ENCODE assay signal across 14 cellular contexts in the genomic region with DNA sequence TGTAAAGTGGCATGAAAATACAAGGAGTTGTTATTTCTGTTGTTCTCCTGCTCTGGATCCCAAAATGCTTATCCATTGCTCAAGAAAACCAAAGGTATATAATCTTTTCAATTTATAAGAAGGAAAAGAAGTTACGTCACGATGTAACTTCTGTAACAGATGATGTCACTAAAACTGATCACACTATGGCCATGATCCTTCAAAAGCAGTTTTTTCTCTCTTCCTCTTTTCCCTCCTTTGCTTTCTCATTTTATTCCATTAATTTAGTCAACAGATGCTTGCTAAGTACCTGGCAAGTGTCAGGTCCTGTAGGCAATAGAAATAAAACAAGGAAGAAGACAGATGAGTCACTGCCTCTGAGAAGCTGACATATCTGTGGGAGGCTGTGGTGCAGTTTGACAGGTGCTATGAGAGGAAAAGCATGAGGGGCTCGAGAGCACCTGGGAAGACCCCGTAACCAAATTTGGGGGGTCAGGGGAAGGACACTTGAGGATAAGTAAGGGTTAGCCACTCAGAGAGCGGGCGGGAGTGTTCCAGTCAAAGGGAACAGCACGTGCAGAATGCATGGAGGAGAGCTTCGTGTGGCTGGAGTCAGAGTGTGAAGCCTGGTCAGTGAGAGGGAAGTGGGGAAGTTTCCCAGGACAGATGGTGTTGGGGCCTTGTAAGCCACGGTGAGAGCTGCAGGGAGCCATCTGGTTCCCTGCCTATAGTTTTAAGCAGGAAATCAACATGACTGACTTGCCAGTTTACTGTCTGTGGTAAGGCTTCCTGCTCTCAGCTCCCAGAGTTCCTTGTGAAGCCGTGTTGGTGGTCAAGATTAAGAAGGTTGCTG.
DNase-seq lines count a peak whose midpoint lies in the region; ATAC-seq and TF ChIP-seq lines count a peak whose summit lies in the region.
"Had no signal": no experiment of that assay in that cellular context is flagged by ENCODE, and none has a peak within 500 bp of the region (broad histone marks: within the 10 kb centered on the region; RNA-seq: fewer than 3 reads in every experiment).

No MANE protein-coding gene starts in this region.

- DNase-seq in Caco-2, result no peak
- peak; percentile 27 for DNase-seq in HFF-Myc (ENCODE audit: extremely low read depth, low read depth)
- DNase-seq in SK-N-SH, result peak; percentile 27
- peak; percentile 79 for DNase-seq in fibroblast of villous mesenchyme (ENCODE audit: low read depth)
- no peak for DNase-seq in activated naive CD4-positive, alpha-beta T cell treated with anti-CD3 and anti-CD28 coated beads for 36 hours
- DNase-seq in hypothalamus (lab: John Stamatoyannopoulos, UW), result no peak
- no peak for DNase-seq in left ventricle myocardium superior
- DNase-seq: activated T-cell treated with anti-CD3 and anti-CD28 coated beads, Interleukin-2, amount 50 U/mL, for 1 hour; brain microvascular endothelial cell; natural killer cell; NCI-H1417; stimulated activated CD8-positive, alpha-beta memory T cell treated with anti-CD3 and anti-CD28 coated beads, Interleukin-4, amount 100 ng/mL, for 48 hours had no signal

- no TSS peak for BruUV-seq in Caco-2 (replicated peaks; lab: Mats Ljungman, UMichigan)

- H3K4me3 Mint-ChIP-seq in Caco-2 (ENCODE audit: unreplicated experiment), result no peak overlapping the region
- H3K4me3 Mint-ChIP-seq in activated naive CD4-positive, alpha-beta T cell treated with anti-CD3 and anti-CD28 coated beads for 36 hours, result no peak overlapping the region
- H3K4me3 Mint-ChIP-seq: natural killer cell had no signal

- H3K4me3 ChIP-seq in Caco-2 (ENCODE audit: low read depth, low read length) (no peak overlapping the region), HFF-Myc (replicated peaks; ENCODE audit: low read depth, low read length) (no peak overlapping the region), SK-N-SH (ENCODE audit: low read depth in 2 of 2, low read length in 1 of 2) (no peak overlapping the region), fibroblast of villous mesenchyme (ENCODE audit: low read depth, low read length) (no peak overlapping the region)
- H3K4me3 ChIP-seq: esophagus muscularis mucosa had no signal

- intact Hi-C loops in Caco-2 (cut with micrococcal nuclease; ENCODE audit: unreplicated experiment), result no loop called here
- intact Hi-C loops in activated naive CD4-positive, alpha-beta T cell treated with anti-CD3 and anti-CD28 coated beads for 36 hours (cut with micrococcal nuclease), result no loop called here
- intact Hi-C loops in left ventricle myocardium superior (cut with micrococcal nuclease), result no loop called here

- POLR2A ChIA-PET in Caco-2 (lab: Charles Lee) (interaction anchor here (0.6 kb wide), 1 partner anchor 441 kb away, joined by 3 read pairs; no protein-coding TSS in a partner anchor), SK-N-SH (lab: Yijun Ruan, JAX) (no interaction called here)

- TF ChIP-seq RAD21 in SK-N-SH (IDR thresholded peaks at IDR 0.05; ENCODE audit: low read length), result no peak

- no peaks in the 10 kb centered on the region for H3K9me3 Mint-ChIP-seq in Caco-2 (ENCODE audit: unreplicated experiment)
- H3K9me3 Mint-ChIP-seq in activated naive CD4-positive, alpha-beta T cell treated with anti-CD3 and anti-CD28 coated beads for 36 hours, result no peaks in the 10 kb centered on the region
- H3K9me3 Mint-ChIP-seq: natural killer cell had no signal

- H3K4me1 Mint-ChIP-seq in Caco-2 (ENCODE audit: low read depth, unreplicated experiment), result no peaks in the 10 kb centered on the region
- peaks cover 4% of the 10 kb centered on the region for H3K4me1 Mint-ChIP-seq in activated naive CD4-positive, alpha-beta T cell treated with anti-CD3 and anti-CD28 coated beads for 36 hours (ENCODE audit: low read depth)

- H3K27me3 ChIP-seq in Caco-2 (replicated peaks; ENCODE audit: control insufficient read depth, insufficient read depth, low read length), result no peaks in the 10 kb centered on the region
- H3K27me3 ChIP-seq in SK-N-SH (ENCODE audit: insufficient read depth), result no peaks in the 10 kb centered on the region
- H3K27me3 ChIP-seq: brain microvascular endothelial cell, esophagus muscularis mucosa had no signal

- no peak overlapping the region for H3K9ac ChIP-seq in SK-N-SH

- no peak overlapping the region for H3K4me2 ChIP-seq in SK-N-SH

- H3K27ac ChIP-seq in SK-N-SH (ENCODE audit: low read depth in 2 of 2, low read length in 1 of 2), result no peak overlapping the region
- H3K27ac ChIP-seq: brain microvascular endothelial cell, esophagus muscularis mucosa had no signal

- WGBS in SK-N-SH (ENCODE audit: low lambda C conversion rate), result 88% methylated on average over 10 of the region's 10 CpGs

- H3K36me3 Mint-ChIP-seq in Caco-2 (ENCODE audit: insufficient read depth, unreplicated experiment), result peaks cover 4% of the 10 kb centered on the region
- H3K36me3 Mint-ChIP-seq in activated naive CD4-positive, alpha-beta T cell treated with anti-CD3 and anti-CD28 coated beads for 36 hours (ENCODE audit: low read depth), result no peaks in the 10 kb centered on the region
- H3K36me3 Mint-ChIP-seq: natural killer cell had no signal

- H2AFZ ChIP-seq in SK-N-SH (ENCODE audit: low read depth), result no peak overlapping the region

- TF ChIP-seq EP300 in SK-N-SH (IDR thresholded peaks at IDR 0.05; ENCODE audit: borderline replicate concordance in 1 of 2, low read depth in 1 of 2, low read length in 1 of 2), result no peak

- no peaks in the 10 kb centered on the region for H4K20me1 ChIP-seq in SK-N-SH (ENCODE audit: insufficient read depth)

- H3K79me2 ChIP-seq in SK-N-SH (ENCODE audit: insufficient read depth), result no peaks in the 10 kb centered on the region

- CTCF ChIA-PET in Caco-2 (lab: Charles Lee) (no interaction called here), SK-N-SH (lab: Yijun Ruan, JAX) (interaction anchor here (1.2 to 1.8 kb wide), 2 partner anchors 38 to 490 kb away, joined by 3 to 6 read pairs; no protein-coding TSS in a partner anchor)
- CTCF ChIA-PET in activated naive CD4-positive, alpha-beta T cell treated with anti-CD3 and anti-CD28 coated beads for 36 hours (lab: Charles Lee), result interaction anchor here (0.6 kb wide), 1 partner anchor 1285 kb away, joined by 4 read pairs; no protein-coding TSS in a partner anchor

- no peaks in the 10 kb centered on the region for H3K9me3 ChIP-seq in Caco-2
- no peaks in the 10 kb centered on the region for H3K9me3 ChIP-seq in SK-N-SH
- H3K9me3 ChIP-seq: esophagus muscularis mucosa had no signal

- H3K4me1 ChIP-seq in Caco-2 (no peaks in the 10 kb centered on the region), SK-N-SH (ENCODE audit: control insufficient read depth in 1 of 2, insufficient read depth in 2 of 2, low read depth in 1 of 2, low read length in 1 of 2) (no peaks in the 10 kb centered on the region; a peak in 1 of 4 replicates)
- H3K4me1 ChIP-seq: esophagus muscularis mucosa had no signal

- no peaks in the 10 kb centered on the region for H3K27me3 Mint-ChIP-seq in Caco-2 (ENCODE audit: insufficient read depth, unreplicated experiment)
- no peaks in the 10 kb centered on the region for H3K27me3 Mint-ChIP-seq in activated naive CD4-positive, alpha-beta T cell treated with anti-CD3 and anti-CD28 coated beads for 36 hours (ENCODE audit: low read depth)

- ATAC-seq in left ventricle myocardium superior (no peak), GM19324 (IDR thresholded peaks at IDR 0.05; ENCODE audit: low FRiP score, unreplicated experiment) (no peak)
- ATAC-seq: natural killer cell had no signal

- no peaks in the 10 kb centered on the region for H3F3A ChIP-seq in SK-N-SH (replicated peaks; ENCODE audit: insufficient read depth)

- peak overlapping the region; percentile 21 for H3K27ac Mint-ChIP-seq in Caco-2 (ENCODE audit: unreplicated experiment)
- no peak overlapping the region for H3K27ac Mint-ChIP-seq in activated naive CD4-positive, alpha-beta T cell treated with anti-CD3 and anti-CD28 coated beads for 36 hours

- TF ChIP-seq CTCF in Caco-2 (IDR thresholded peaks at IDR 0.05; ENCODE audit: insufficient read depth in 1 of 2, low read depth in 1 of 2, low read length in 1 of 2, severe bottlenecking in 1 of 2, unreplicated experiment in 1 of 2) (no peak), HFF-Myc (IDR thresholded peaks at IDR 0.05; ENCODE audit: low read depth, low read length, missing control alignments) (no peak), SK-N-SH (IDR thresholded peaks at IDR 0.05) (no peak), fibroblast of villous mesenchyme (IDR thresholded peaks at IDR 0.05; ENCODE audit: insufficient read depth, low read depth, low read length) (no peak)

- H3K36me3 ChIP-seq in Caco-2 (ENCODE audit: control insufficient read depth, insufficient read depth, low read length) (no peaks in the 10 kb centered on the region), SK-N-SH (replicated peaks in 1 of 2; ENCODE audit: control insufficient read depth in 1 of 2, insufficient read depth in 2 of 2, low read length in 1 of 2) (no peaks in the 10 kb centered on the region)
- H3K36me3 ChIP-seq: brain microvascular endothelial cell, esophagus muscularis mucosa had no signal

- H3K9me2 ChIP-seq in SK-N-SH, result no peaks in the 10 kb centered on the region

TF ChIP-seq in SK-N-SH, 30 proteins besides CTCF, POLR2A, EP300 and RAD21:
- TF ChIP-seq FOSL2 (IDR thresholded peaks at IDR 0.05; ENCODE audit: borderline replicate concordance, low read depth) (peak; percentile 11; the same call in 1 of the 2 replicates), TCF12 (IDR thresholded peaks at IDR 0.05) (peak; percentile 26; the same call in 1 of the 2 replicates)
- TF ChIP-seq, protein P1, sequence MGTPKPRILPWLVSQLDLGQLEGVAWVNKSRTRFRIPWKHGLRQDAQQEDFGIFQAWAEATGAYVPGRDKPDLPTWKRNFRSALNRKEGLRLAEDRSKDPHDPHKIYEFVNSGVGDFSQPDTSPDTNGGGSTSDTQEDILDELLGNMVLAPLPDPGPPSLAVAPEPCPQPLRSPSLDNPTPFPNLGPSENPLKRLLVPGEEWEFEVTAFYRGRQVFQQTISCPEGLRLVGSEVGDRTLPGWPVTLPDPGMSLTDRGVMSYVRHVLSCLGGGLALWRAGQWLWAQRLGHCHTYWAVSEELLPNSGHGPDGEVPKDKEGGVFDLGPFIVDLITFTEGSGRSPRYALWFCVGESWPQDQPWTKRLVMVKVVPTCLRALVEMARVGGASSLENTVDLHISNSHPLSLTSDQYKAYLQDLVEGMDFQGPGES (IDR thresholded peaks at IDR 0.05; ENCODE audit: low read depth, low read length), result no peak

Comparison
In these comparisons a context has a peak if more than half of its experiments do, and no peak if none do; other contexts are left out.
1. DNase-seq: peak in HFF-Myc (single experiment), SK-N-SH (single experiment) and fibroblast of villous mesenchyme (single experiment); none in Caco-2 (0 of 2), activated naive CD4-positive, alpha-beta T cell treated with anti-CD3 and anti-CD28 coated beads for 36 hours (single experiment), hypothalamus (0 of 51) and left ventricle myocardium superior (single experiment).